9 cellular contexts compared by ENCODE assay signal in genomic region chr6:117481926-117482239, GRCh38. TPM values are rescaled to one million over a fixed set of nuclear protein-coding genes. Genes with fewer than 3 reads are reported as not detected.
A peak's percentile ranks its signal among the peaks of the same experiment; 100 is the strongest.
DNase-seq lines count a peak whose midpoint lies in the region; ATAC-seq, FAIRE-seq and TF ChIP-seq lines count a peak whose summit lies in the region.
"Had no signal": no experiment of that assay in that cellular context is flagged by ENCODE, and none has a peak within 500 bp of the region (broad histone marks: within the 10 kb centered on the region; RNA-seq: fewer than 3 reads in every experiment).

No MANE protein-coding gene starts in this region.

- no peak for TF ChIP-seq RAD21 in K562 (CRISPR knock-in tag; conservative IDR thresholded peaks at IDR 0.05 in 1 of 2, IDR thresholded peaks at IDR 0.05 in 1 of 2)

- H3K36me3 ChIP-seq in K562 (ENCODE audit: control insufficient read depth, insufficient read depth, low read length): no peaks in the 10 kb centered on the region

- ATAC-seq in HG03060 (IDR thresholded peaks at IDR 0.05; ENCODE audit: low read depth, unreplicated experiment) (peak; percentile 1), K562 (no peak), HG02678 (IDR thresholded peaks at IDR 0.05; ENCODE audit: unreplicated experiment) (no peak)

- H3K27me3 ChIP-seq in K562 (ENCODE audit: control insufficient read depth in 2 of 2, insufficient read depth in 2 of 2, low read length in 2 of 2): peaks cover 0 to 7% of the 10 kb centered on the region in 2 experiments; a peak in 2 of 5 replicates

- H3K9ac ChIP-seq in K562 (ENCODE audit: insufficient read depth in 1 of 2, low read depth in 2 of 2, low read length in 2 of 2): peak overlapping the region in 1 of 2 experiments; percentile 97; a peak in 2 of 4 replicates

- no TSS peak for BruUV-seq in K562 (replicated peaks; lab: Mats Ljungman, UMichigan)

- no peaks in the 10 kb centered on the region for H3K9me3 ChIP-seq in K562 (replicated peaks; ENCODE audit: control insufficient read depth, insufficient read depth, low read depth, low read length)

- peaks cover 36% of the 10 kb centered on the region for H3K4me1 Mint-ChIP-seq in mesothelial cell of epicardium

- H3K4me1 ChIP-seq in K562 (replicated peaks in 1 of 2; ENCODE audit: control insufficient read depth in 2 of 2, insufficient read depth in 2 of 2, low read length in 2 of 2): peaks cover 8 to 21% of the 10 kb centered on the region in 2 experiments; a peak in 4 of 5 replicates

- peaks cover 1% of the 10 kb centered on the region for H3K36me3 Mint-ChIP-seq in mesothelial cell of epicardium

- H3K4me3 Mint-ChIP-seq in mesothelial cell of epicardium: peak overlapping the region; percentile 83

- no peak for TF ChIP-seq EP300 in K562 (IDR thresholded peaks at IDR 0.05; ENCODE audit: low read length)

- H3K27ac Mint-ChIP-seq in mesothelial cell of epicardium: peak overlapping the region; percentile 87

- DNase-seq in AG10803 (ENCODE audit: low read depth): no peak
- peak in 1 of 4 experiments; percentile 8 for DNase-seq in K562 (ENCODE audit: extremely low read depth in 1 of 4, low spot score in 3 of 4)
- no peak for DNase-seq in mesothelial cell of epicardium (ENCODE audit: low spot score in 2 of 2, unreplicated experiment in 2 of 2)
- no peak for DNase-seq in NCI-H2171 treated with DMSO at 0.1 percent for 48 hours (lab: John Stamatoyannopoulos, UW)
- no peak for DNase-seq in activated CD4-positive, alpha-beta T cell treated with anti-CD3 and anti-CD28 coated beads, Interleukin-2, amount 50 U/mL, for 4 hours
- no peak for DNase-seq in activated CD8-positive, alpha-beta memory T cell treated with anti-CD3 and anti-CD28 coated beads, Interleukin-2, amount 50 U/mL, for 48 hours

- H4K20me1 ChIP-seq in K562 (replicated peaks; ENCODE audit: control insufficient read depth, insufficient read depth, low read length): no peaks in the 10 kb centered on the region

- in situ Hi-C loops in K562 (cut with MboI): loop anchor here (5.0 to 10.0 kb wide), 2 partner anchors 70 to 123 kb away; partner anchors contain the start of gene GOPC

- no peaks in the 10 kb centered on the region for H3K9me1 ChIP-seq in K562 (ENCODE audit: control insufficient read depth, insufficient read depth, low read length)

- no peak for TF ChIP-seq POLR2A in K562 (conservative IDR thresholded peaks at IDR 0.05)

- TF ChIP-seq CTCF in AG10803 (conservative IDR thresholded peaks at IDR 0.05; ENCODE audit: low read length): no peak
- TF ChIP-seq CTCF in K562 (IDR thresholded peaks at IDR 0.05 in 2 of 3, conservative IDR thresholded peaks at IDR 0.05 in 1 of 3; ENCODE audit: insufficient read depth in 2 of 3, low read depth in 1 of 3, low read length in 3 of 3): no peak
- TF ChIP-seq CTCF in mesothelial cell of epicardium (IDR thresholded peaks at IDR 0.05; ENCODE audit: unreplicated experiment): no peak

- intact Hi-C loops in K562 (cut with micrococcal nuclease): loop anchor here (1.0 to 5.0 kb wide), 4 partner anchors 35 to 120 kb away; partner anchors contain the start of gene GOPC

- peaks cover 17% of the 10 kb centered on the region; the same call in 2 of the 3 replicates for H3K79me2 ChIP-seq in K562 (ENCODE audit: control insufficient read depth, insufficient read depth, low read length)

- H3K9me3 Mint-ChIP-seq in mesothelial cell of epicardium: no peaks in the 10 kb centered on the region

- H3K4me3 ChIP-seq in AG10803 (ENCODE audit: low read length) (peak overlapping the region; percentile 88), K562 (peak overlapping the region; percentile 76)

- peak overlapping the region; percentile 74 for H3K4me2 ChIP-seq in K562 (ENCODE audit: insufficient read depth, low read length)

- POLR2A ChIA-PET in K562 (lab: Yijun Ruan, JAX): interaction anchor here (0.9 to 1.4 kb wide), 2 partner anchors 13 to 35 kb away, joined by 3 read pairs; no protein-coding TSS in a partner anchor

- FAIRE-seq in K562 (lab: Jason Lieb, UNC): no peak
- FAIRE-seq: colon had no signal

- WGBS in K562 (ENCODE audit: insufficient coverage, low coverage, missing lambda C conversion rate): 42% methylated on average over 2 of the region's 2 CpGs

- H2AFZ ChIP-seq in K562 (ENCODE audit: low read depth, low read length): peak overlapping the region; percentile 74

- CTCF ChIA-PET in K562 (lab: Yijun Ruan, JAX; ENCODE audit: low intra/inter-chr PET ratio): no interaction called here

- peaks cover 13% of the 10 kb centered on the region for H3K27me3 Mint-ChIP-seq in mesothelial cell of epicardium (ENCODE audit: low read depth)

- H3K27ac ChIP-seq in K562 (ENCODE audit: extremely low read depth, low read depth, low read length): no peak overlapping the region

TF ChIP-seq in K562, 482 proteins besides CTCF, POLR2A, EP300 and RAD21 (continues in another document):
- no peak for TF ChIP-seq ZNF140 (CRISPR knock-in tag; IDR thresholded peaks at IDR 0.05)
- TF ChIP-seq PHB (CRISPR knock-in tag; IDR thresholded peaks at IDR 0.05): no peak
- no peak; the same call in 1 of the 2 replicates for TF ChIP-seq ZNF24 (IDR thresholded peaks at IDR 0.05)
- TF ChIP-seq ZNF316 (IDR thresholded peaks at IDR 0.05): no peak
- TF ChIP-seq REST (CRISPR knock-in tag; IDR thresholded peaks at IDR 0.05; ENCODE audit: low read depth): no peak
- TF ChIP-seq TAF9B (IDR thresholded peaks at IDR 0.05; ENCODE audit: partially characterized antibody): no peak
- no peak for TF ChIP-seq ZNF644 (tag; IDR thresholded peaks at IDR 0.05; ENCODE audit: low read depth)
- TF ChIP-seq SIN3B (IDR thresholded peaks at IDR 0.05; ENCODE audit: low read depth): no peak
- no peak for TF ChIP-seq ZKSCAN3 (CRISPR knock-in tag; IDR thresholded peaks at IDR 0.05)

RNA-seq across cellular contexts. Expression of gene DCBLD1, which starts 0.6 kb away (rescaled TPM):
- 8.3 and 15.3 TPM in 2 replicates for total RNA-seq in K562 (2011; cell fraction: chromatin; rRNA removed; ENCODE audit: low replicate concordance)
- total RNA-seq in K562 (2011; cell fraction: nucleolus; rRNA removed): 8.5 and 12.8 TPM in 2 replicates
- total RNA-seq in K562 (2011; cell fraction: nucleoplasm; rRNA removed): 10.8 and 17.3 TPM in 2 replicates
- total RNA-seq in K562 (2014; rRNA removed) (6.9 and 9.8 TPM in 2 replicates), K562 (2014; rRNA removed; fragmentation: Illumina TruSeq; extraction: Trizol) (6.8 and 7.3 TPM in 2 replicates), K562 (2015; rRNA removed; fragmentation: Illumina TruSeq; extraction: Trizol) (6.4 and 7.4 TPM in 2 replicates), K562 (2021) (6.1 and 6.7 TPM in 2 replicates), mesothelial cell of epicardium (30.1 to 34.5 TPM (median 30.8 TPM) in 3 replicates)
- polyA plus RNA-seq in K562 (2011; rRNA removed) (7.2 and 7.6 TPM in 2 replicates), K562 (2014; fragmentation: Illumina TruSeq; extraction: Trizol) (5.5 and 6.0 TPM in 2 replicates), K562 (2014; fragmentation: Nextera tagmentation; extraction: Ambion mirVana) (under 1 TPM; 0.80 to 0.87 TPM), K562 (2014; rRNA removed) (8.5 and 10.1 TPM in 2 replicates)
- 4.2 and 4.4 TPM in 2 replicates for polyA plus RNA-seq in K562 (2011; cell fraction: cytosol; rRNA removed)
- polyA plus RNA-seq in K562 (2011; cell fraction: nucleus; rRNA removed): 8.4 and 11.4 TPM in 2 replicates
- 4.4 and 5.2 TPM in 2 replicates for polyA plus RNA-seq in K562 (2012)
- 13.0 and 13.2 TPM in 2 replicates for polyA minus RNA-seq in K562 (2011; rRNA and poly(A)+ RNA removed)
- polyA minus RNA-seq in K562 (2011; cell fraction: cytosol; rRNA and poly(A)+ RNA removed): 5.1 and 5.2 TPM in 2 replicates
- polyA minus RNA-seq in K562 (2011; cell fraction: nucleus; rRNA and poly(A)+ RNA removed): 7.8 and 12.2 TPM in 2 replicates

RNA-seq across cellular contexts. Expression of gene ROS1, which starts 56.1 kb away (rescaled TPM):
- total RNA-seq in K562 (2011; cell fraction: chromatin; rRNA removed; ENCODE audit: low replicate concordance): not detected in 2 replicates
- not detected in 2 replicates for total RNA-seq in K562 (2011; cell fraction: nucleolus; rRNA removed)
- not detected in 2 replicates for total RNA-seq in K562 (2011; cell fraction: nucleoplasm; rRNA removed)
- total RNA-seq in K562 (2014; rRNA removed): not detected in 2 replicates
- 0.03 and 0.04 TPM in 2 replicates for total RNA-seq in K562 (2014; rRNA removed; fragmentation: Illumina TruSeq; extraction: Trizol)
- under 0.01 TPM in 2 replicates for total RNA-seq in K562 (2015; rRNA removed; fragmentation: Illumina TruSeq; extraction: Trizol)
- total RNA-seq in K562 (2021): 0.07 and 0.16 TPM in 2 replicates
- not detected in 2 replicates for polyA plus RNA-seq in K562 (2011; rRNA removed)
- polyA plus RNA-seq in K562 (2011; cell fraction: cytosol; rRNA removed): not detected in 2 replicates
- not detected in 2 replicates for polyA plus RNA-seq in K562 (2011; cell fraction: nucleus; rRNA removed)
- 0.01 and 0.06 TPM in 2 replicates for polyA plus RNA-seq in K562 (2012)
- polyA plus RNA-seq in K562 (2014; fragmentation: Illumina TruSeq; extraction: Trizol): not detected in 2 replicates
- not detected for polyA plus RNA-seq in K562 (2014; fragmentation: Nextera tagmentation; extraction: Ambion mirVana)
- polyA plus RNA-seq in K562 (2014; rRNA removed): not detected in 2 replicates
- not detected in 2 replicates for polyA minus RNA-seq in K562 (2011; rRNA and poly(A)+ RNA removed)
- not detected in 2 replicates for polyA minus RNA-seq in K562 (2011; cell fraction: cytosol; rRNA and poly(A)+ RNA removed)
- polyA minus RNA-seq in K562 (2011; cell fraction: nucleus; rRNA and poly(A)+ RNA removed): not detected in 2 replicates
- not detected in 3 replicates for total RNA-seq in mesothelial cell of epicardium
